ENCODE assay signal across 8 cellular contexts in genomic region chr16:75265911-75266701, GRCh38. TPM values are rescaled to one million over a fixed set of nuclear protein-coding genes. Genes with fewer than 3 reads are reported as not detected.
DNase-seq lines count a peak whose midpoint lies in the region; ATAC-seq and TF ChIP-seq lines count a peak whose summit lies in the region.

No MANE protein-coding gene starts in this region.

- H3K27ac ChIP-seq in breast epithelium = peak overlapping the region; percentile 87 to 94

- no peak for TF ChIP-seq POLR2A in breast epithelium (IDR thresholded peaks at IDR 0.05)

- peak overlapping the region; percentile 69 to 79 (median 73) for H3K4me3 Mint-ChIP-seq in immature natural killer cell

- H3K4me2 ChIP-seq in skeletal muscle satellite cell (ENCODE audit: low read length) = peak overlapping the region; percentile 99

- H3K36me3 ChIP-seq in breast epithelium (no peaks in the 10 kb centered on the region), skeletal muscle satellite cell (ENCODE audit: insufficient read depth, low read length) (peaks cover 20% of the 10 kb centered on the region)

- peaks cover 0 to 5% (median 0%) of the 10 kb centered on the region in 6 donors for H3K9me3 Mint-ChIP-seq in immature natural killer cell

- no peaks in the 10 kb centered on the region for H3K36me3 Mint-ChIP-seq in immature natural killer cell

- peaks cover 17 to 26% (median 22%) of the 10 kb centered on the region in 3 donors for H3K27me3 Mint-ChIP-seq in immature natural killer cell (ENCODE audit: low read depth in 3 of 3)

- no peaks in the 10 kb centered on the region for H3K27me3 ChIP-seq in breast epithelium
- no peaks in the 10 kb centered on the region for H3K27me3 ChIP-seq in skeletal muscle satellite cell (ENCODE audit: control insufficient read depth, insufficient read depth, low read length)

- H3K9me3 ChIP-seq in breast epithelium (no peaks in the 10 kb centered on the region), skeletal muscle satellite cell (replicated peaks; ENCODE audit: low read length) (no peaks in the 10 kb centered on the region)

- no peak for TF ChIP-seq CTCF in breast epithelium (IDR thresholded peaks at IDR 0.05)

- ATAC-seq in GM18519 (IDR thresholded peaks at IDR 0.05; ENCODE audit: low FRiP score, unreplicated experiment) (peak; percentile 45), HG02884 (IDR thresholded peaks at IDR 0.05; ENCODE audit: unreplicated experiment) (peak; percentile 66)

- H3K9ac ChIP-seq in skeletal muscle satellite cell (ENCODE audit: low read depth, low read length) = peak overlapping the region; percentile 100

- H3K4me1 ChIP-seq in breast epithelium (peaks cover 0 to 27% of the 10 kb centered on the region in 2 donors), skeletal muscle satellite cell (ENCODE audit: control insufficient read depth, insufficient read depth, low read length) (peaks cover 56% of the 10 kb centered on the region)

- intact Hi-C loops in breast epithelium (cut with DNase I; ENCODE audit: low total_unique reads) = no loop called here

- H3K4me3 ChIP-seq in breast epithelium = peak overlapping the region; percentile 88 to 96 (median 93)
- H3K4me3 ChIP-seq in skeletal muscle satellite cell (ENCODE audit: low read length) = peak overlapping the region; percentile 98

- H3K27ac Mint-ChIP-seq in immature natural killer cell = no peak overlapping the region

- peaks cover 0 to 7% of the 10 kb centered on the region in 2 donors for H3K4me1 Mint-ChIP-seq in immature natural killer cell

- DNase-seq in C1 segment of cervical spinal cord (lab: John Stamatoyannopoulos, UW) (peak in 11 of 14 donors; percentile 43 to 82 (median 61)), NCI-H748 (lab: John Stamatoyannopoulos, UW; ENCODE audit: unreplicated experiment) (peak; percentile 72), breast epithelium (ENCODE audit: low spot score in 2 of 2) (peak in 1 of 2 donors; percentile 78), immature natural killer cell (no peak)
- no peak for DNase-seq in activated CD8-positive, alpha-beta memory T cell treated with anti-CD3 and anti-CD28 coated beads, Interleukin-2, amount 50 U/mL, for 4 hours

RNA-seq across cellular contexts. Expression of gene BCAR1, which starts 14.7 kb away (rescaled TPM):
- total RNA-seq in breast epithelium = 10 to 100 TPM; 13.6 to 38.7 (median 32.9) TPM
- not detected for polyA plus RNA-seq in immature natural killer cell
- 40.3 and 49.4 TPM in 2 replicates for total RNA-seq in skeletal muscle satellite cell (2012; rRNA removed)

RNA-seq across cellular contexts. Expression of gene CTRB1, which starts 47.3 kb away (rescaled TPM):
- total RNA-seq in breast epithelium = not detected
- not detected for polyA plus RNA-seq in immature natural killer cell
- total RNA-seq in skeletal muscle satellite cell (2012; rRNA removed) = not detected in 2 replicates

RNA-seq across cellular contexts. Expression of gene CTRB2, which starts 59.1 kb away (rescaled TPM):
- total RNA-seq in breast epithelium = not detected
- polyA plus RNA-seq in immature natural killer cell = not detected
- not detected in 2 replicates for total RNA-seq in skeletal muscle satellite cell (2012; rRNA removed)

Comparison
In these comparisons a context has a peak if more than half of its experiments do, and no peak if none do; other contexts are left out.
1. DNase-seq: peak in C1 segment of cervical spinal cord (11 of 14) and NCI-H748 (single experiment); none in immature natural killer cell (0 of 3) and activated CD8-positive, alpha-beta memory T cell treated with anti-CD3 and anti-CD28 coated beads, Interleukin-2, amount 50 U/mL, for 4 hours (single experiment).